26 cellular contexts compared by ENCODE assay signal in genomic region chr2:162372818-162373217, GRCh38.
DNase-seq lines count a peak whose midpoint lies in the region; TF ChIP-seq lines count a peak whose summit lies in the region.
"Had no signal": no experiment of that assay in that cellular context is flagged by ENCODE, and none has a peak within 500 bp of the region (broad histone marks: within the 10 kb centered on the region; RNA-seq: fewer than 3 reads in every experiment).

No MANE protein-coding gene starts in this region.

- no peak for TF ChIP-seq CTCF in neutrophil (IDR thresholded peaks at IDR 0.05)

- H3K4me1 ChIP-seq in neutrophil (ENCODE audit: control insufficient read depth in 1 of 2, insufficient read depth in 1 of 2, low read depth in 1 of 2, low read length in 1 of 2): peaks cover 1 to 9% of the 10 kb centered on the region in 2 experiments
- H3K4me1 ChIP-seq: A549, BE2C, BLaER1, Caco-2 had no signal

- H3K27me3 ChIP-seq in neutrophil: no peaks in the 10 kb centered on the region
- H3K27me3 ChIP-seq: BE2C; BLaER1; BLaER1 treated with 17β-estradiol and CSF1 and Interleukin-3, amounts not matched to agents 10 nM and 100 nM had no signal

- peak overlapping the region; percentile 25 for H3K27ac ChIP-seq in neutrophil
- H3K27ac ChIP-seq: 22Rv1; A549; BLaER1; BLaER1 treated with 17β-estradiol and CSF1 and Interleukin-3, amounts not matched to agents 10 nM and 100 nM; C4-2B had no signal

- no peak for DNase-seq in NCI-H510A treated with DMSO at 0.1 percent for 48 hours (lab: John Stamatoyannopoulos, UW)
- DNase-seq: 8988T; ACHN; AML-193; BE2C; C1 segment of cervical spinal cord; Caco-2; Calu3; CD4-positive, alpha-beta memory T cell; CD4-positive, alpha-beta T cell; CD4-positive, CD25-positive, alpha-beta regulatory T cell; CD8-positive, alpha-beta memory T cell; CD8-positive, alpha-beta T cell; COR-L47; DMS 273 treated with DMSO at 0.1 percent for 48 hours; DMS153; DMS79; DMS79 treated with DMSO at 0.1 percent for 48 hours; DND-41; EL had no signal

- H3K4me3 ChIP-seq in neutrophil (ENCODE audit: low read depth in 1 of 2, low read length in 1 of 2): no peak overlapping the region
- H3K4me3 ChIP-seq: A549; BLaER1; BLaER1 treated with 17β-estradiol and CSF1 and Interleukin-3, amounts not matched to agents 10 nM and 100 nM had no signal

- no peaks in the 10 kb centered on the region for H3K9me3 ChIP-seq in neutrophil
- H3K9me3 ChIP-seq: A549; BE2C; BLaER1; BLaER1 treated with 17β-estradiol and CSF1 and Interleukin-3, amounts not matched to agents 10 nM and 100 nM; Caco-2 had no signal

- peaks cover 34% of the 10 kb centered on the region for H3K36me3 ChIP-seq in neutrophil
- H3K36me3 ChIP-seq: BE2C; BLaER1; BLaER1 treated with 17β-estradiol and CSF1 and Interleukin-3, amounts not matched to agents 10 nM and 100 nM had no signal
